ENCODE assay signal across 8 cellular contexts in genomic region chr13:25574437-25575426, GRCh38.
DNase-seq lines count a peak whose midpoint lies in the region; ATAC-seq, FAIRE-seq and TF ChIP-seq lines count a peak whose summit lies in the region.

No MANE protein-coding gene starts in this region.

- H3K9me3 ChIP-seq in IMR-90 (ENCODE audit: control insufficient read depth, insufficient read depth, low read length): no peaks in the 10 kb centered on the region
- no peaks in the 10 kb centered on the region for H3K9me3 ChIP-seq in endothelial cell of umbilical vein (replicated peaks; ENCODE audit: control insufficient read depth, insufficient read depth, low read length)

- H3K9me1 ChIP-seq in IMR-90 (ENCODE audit: insufficient read depth, low read length) (no peaks in the 10 kb centered on the region), endothelial cell of umbilical vein (replicated peaks; ENCODE audit: control insufficient read depth, extremely low read depth, insufficient read depth, low read length) (no peaks in the 10 kb centered on the region)

- H3K27ac ChIP-seq in IMR-90 (ENCODE audit: insufficient read depth, low read length) (no peak overlapping the region), endothelial cell of umbilical vein (ENCODE audit: insufficient read depth, low read depth, low read length) (no peak overlapping the region)

- FAIRE-seq in endothelial cell of umbilical vein (lab: Jason Lieb, UNC): peak; percentile 90

- peaks cover 4% of the 10 kb centered on the region for H3K4me1 Mint-ChIP-seq in activated CD8-positive, alpha-beta memory T cell treated with anti-CD3 and anti-CD28 coated beads, Interleukin-2, amount 10 ng/mL, durations not matched to agents 7 days and 5 days

- no peak overlapping the region for H3K18ac ChIP-seq in IMR-90 (ENCODE audit: low read depth, low read length)

- TF ChIP-seq CTCF in IMR-90 (conservative IDR thresholded peaks at IDR 0.05; ENCODE audit: low read depth, low read length) (peak; percentile 79), endothelial cell of umbilical vein (IDR thresholded peaks at IDR 0.05; ENCODE audit: extremely low read depth in 1 of 2, insufficient read depth in 1 of 2, low read depth in 1 of 2, low read length in 2 of 2) (peak; percentile 72 to 78)

- intact Hi-C loops in IMR-90 (cut with micrococcal nuclease): loop anchor here (1.0 kb wide), 2 partner anchors 488 to 498 kb away; no protein-coding TSS in a partner anchor
- intact Hi-C loops in endothelial cell of umbilical vein (cut with micrococcal nuclease): loop anchor here (1.0 to 10.0 kb wide), 4 partner anchors 250 to 1120 kb away; no protein-coding TSS in a partner anchor

- peak; percentile 65 for ATAC-seq in GM18909 (IDR thresholded peaks at IDR 0.05; ENCODE audit: poor library complexity, unreplicated experiment)
- ATAC-seq in IMR-90 (ENCODE audit: low read depth): peak; percentile 96
- ATAC-seq in activated CD8-positive, alpha-beta memory T cell treated with anti-CD3 and anti-CD28 coated beads, Interleukin-2, amount 10 ng/mL, durations not matched to agents 7 days and 5 days: peak; percentile 76

- no peak overlapping the region for H2BK120ac ChIP-seq in IMR-90 (ENCODE audit: low read depth, low read length)

- no peak overlapping the region for H4K8ac ChIP-seq in IMR-90 (ENCODE audit: low read depth in 2 of 2, low read length in 2 of 2)

- H3K79me1 ChIP-seq in IMR-90 (ENCODE audit: low read depth in 1 of 2, low read length in 2 of 2): no peaks in the 10 kb centered on the region

- no peak overlapping the region for H3K56ac ChIP-seq in IMR-90 (ENCODE audit: extremely low read depth, insufficient read depth, low read length)

- H2AFZ ChIP-seq in IMR-90 (replicated peaks; ENCODE audit: low read length, poor library complexity): no peak overlapping the region
- H2AFZ ChIP-seq in endothelial cell of umbilical vein (ENCODE audit: low read depth, low read length): no peak overlapping the region

- H3K4me1 ChIP-seq in IMR-90 (ENCODE audit: control insufficient read depth, insufficient read depth, low read length): no peaks in the 10 kb centered on the region
- H3K4me1 ChIP-seq in endothelial cell of umbilical vein (ENCODE audit: control insufficient read depth, extremely low read depth, insufficient read depth, low read length): no peaks in the 10 kb centered on the region

- H3K27ac Mint-ChIP-seq in activated CD8-positive, alpha-beta memory T cell treated with anti-CD3 and anti-CD28 coated beads, Interleukin-2, amount 10 ng/mL, durations not matched to agents 7 days and 5 days: no peak overlapping the region

- no peaks in the 10 kb centered on the region for H3K36me3 Mint-ChIP-seq in activated CD8-positive, alpha-beta memory T cell treated with anti-CD3 and anti-CD28 coated beads, Interleukin-2, amount 10 ng/mL, durations not matched to agents 7 days and 5 days

- H4K20me1 ChIP-seq in IMR-90 (ENCODE audit: insufficient read depth, low read length): no peaks in the 10 kb centered on the region
- H4K20me1 ChIP-seq in endothelial cell of umbilical vein (replicated peaks; ENCODE audit: control insufficient read depth, extremely low read depth, insufficient read depth, low read length): no peaks in the 10 kb centered on the region

- POLR2A ChIA-PET in IMR-90 (lab: Charles Lee; ENCODE audit: unreplicated experiment) (no interaction called here), endothelial cell of umbilical vein (lab: Charles Lee) (no interaction called here)

- no peak overlapping the region for H3K4me3 Mint-ChIP-seq in activated CD8-positive, alpha-beta memory T cell treated with anti-CD3 and anti-CD28 coated beads, Interleukin-2, amount 10 ng/mL, durations not matched to agents 7 days and 5 days

- H4K91ac ChIP-seq in IMR-90 (ENCODE audit: insufficient read depth, low read depth, low read length): no peak overlapping the region

- H4K5ac ChIP-seq in IMR-90 (ENCODE audit: low read depth, low read length): no peak overlapping the region

- no peaks in the 10 kb centered on the region for H3K9me3 Mint-ChIP-seq in activated CD8-positive, alpha-beta memory T cell treated with anti-CD3 and anti-CD28 coated beads, Interleukin-2, amount 10 ng/mL, durations not matched to agents 7 days and 5 days (ENCODE audit: low read depth)

- H3K14ac ChIP-seq in IMR-90 (replicated peaks; ENCODE audit: low read depth, low read length): no peak overlapping the region

- no peak overlapping the region for H3K4ac ChIP-seq in IMR-90 (ENCODE audit: low read depth, low read length)

- no peak overlapping the region for H2AK9ac ChIP-seq in IMR-90 (replicated peaks; ENCODE audit: low read depth, low read length, poor library complexity)

- in situ Hi-C loops in IMR-90 (cut with MboI; ENCODE audit: low sequenced_read_pairs): loop anchor here (5.0 kb wide), 1 partner anchor 508 kb away; no protein-coding TSS in a partner anchor

- H3K23ac ChIP-seq in IMR-90 (ENCODE audit: low read depth, low read length): no peak overlapping the region

- no peak overlapping the region for H2AK5ac ChIP-seq in IMR-90 (ENCODE audit: low read depth, low read length)

- H3K36me3 ChIP-seq in IMR-90 (ENCODE audit: control insufficient read depth, insufficient read depth, low read length) (no peaks in the 10 kb centered on the region), endothelial cell of umbilical vein (ENCODE audit: control insufficient read depth in 2 of 2, extremely low read depth in 1 of 2, insufficient read depth in 2 of 2, low read length in 2 of 2) (no peaks in the 10 kb centered on the region)

- TF ChIP-seq POLR2A in IMR-90 (IDR thresholded peaks at IDR 0.05; ENCODE audit: low read depth, low read length): no peak
- no peak for TF ChIP-seq POLR2A in endothelial cell of umbilical vein (IDR thresholded peaks at IDR 0.05; ENCODE audit: low read depth, low read length)

- dilution Hi-C loops in IMR-90 (cut with HindIII; ENCODE audit: low sequenced_read_pairs, unreplicated experiment): no loop called here
- dilution Hi-C loops in endothelial cell of umbilical vein (cut with MboI; ENCODE audit: extremely low pct_ligation_motif_present, low sequenced_read_pairs): no loop called here

- peaks cover 38% of the 10 kb centered on the region for H3K27me3 Mint-ChIP-seq in activated CD8-positive, alpha-beta memory T cell treated with anti-CD3 and anti-CD28 coated beads, Interleukin-2, amount 10 ng/mL, durations not matched to agents 7 days and 5 days

- H3K9ac ChIP-seq in IMR-90 (ENCODE audit: low read depth, low read length) (no peak overlapping the region), endothelial cell of umbilical vein (replicated peaks; ENCODE audit: extremely low read depth, insufficient read depth, low read length) (no peak overlapping the region)

- H3K27me3 ChIP-seq in IMR-90 (ENCODE audit: control insufficient read depth, insufficient read depth, low read length): no peaks in the 10 kb centered on the region
- peaks cover 2% of the 10 kb centered on the region in 2 experiments for H3K27me3 ChIP-seq in endothelial cell of umbilical vein (ENCODE audit: control insufficient read depth in 2 of 2, insufficient read depth in 2 of 2, low read length in 2 of 2)

- H3K4me2 ChIP-seq in IMR-90 (ENCODE audit: low read depth, low read length) (no peak overlapping the region), endothelial cell of umbilical vein (ENCODE audit: insufficient read depth, low read length) (no peak overlapping the region)

- CTCF ChIA-PET in IMR-90 (lab: Yijun Ruan, JAX) (interaction anchor here (0.6 to 1.6 kb wide), 12 partner anchors 8 to 496 kb away, joined by 3 to 10 read pairs (median 3); no protein-coding TSS in a partner anchor), endothelial cell of umbilical vein (lab: Charles Lee) (interaction anchor here (0.5 to 2.2 kb wide), 25 partner anchors 9 to 1124 kb away, joined by 3 to 68 read pairs (median 4); partner anchors contain the start of gene SHISA2)
- CTCF ChIA-PET in activated CD8-positive, alpha-beta memory T cell treated with anti-CD3 and anti-CD28 coated beads, Interleukin-2, amount 10 ng/mL, durations not matched to agents 7 days and 5 days (lab: Charles Lee): interaction anchor here (0.7 to 1.6 kb wide), 4 partner anchors 490 to 610 kb away, joined by 3 to 7 read pairs (median 5); no protein-coding TSS in a partner anchor

- peak; percentile 83 for TF ChIP-seq RAD21 in IMR-90 (IDR thresholded peaks at IDR 0.05; ENCODE audit: low read length)

- DNase-seq in AG08395 (ENCODE audit: low spot score) (peak; percentile 72), IMR-90 (peak; percentile 78), NOMO-1 treated with dmso at 0.1 percent for 144 hours (lab: John Stamatoyannopoulos, UW; ENCODE audit: unreplicated experiment) (peak; percentile 70), endothelial cell of umbilical vein (ENCODE audit: low read depth, low spot score) (peak; percentile 80), mucosa of gallbladder (ENCODE audit: low spot score) (peak; percentile 84)
- DNase-seq in activated CD8-positive, alpha-beta memory T cell treated with anti-CD3 and anti-CD28 coated beads, Interleukin-2, amount 10 ng/mL, durations not matched to agents 7 days and 5 days: peak; percentile 81
- peak; percentile 38 for DNase-seq in stimulated activated CD8-positive, alpha-beta memory T cell treated with anti-CD3 and anti-CD28 coated beads, Interleukin-7, amount 100 ng/mL, for 24 hours (ENCODE audit: low read depth)

- no peak overlapping the region for H3K4me3 ChIP-seq in IMR-90 (ENCODE audit: insufficient read depth, low read depth, low read length)
- no peak overlapping the region for H3K4me3 ChIP-seq in endothelial cell of umbilical vein (replicated peaks in 1 of 3; ENCODE audit: insufficient read depth in 1 of 3, low read depth in 1 of 3, low read length in 3 of 3)

- H2BK15ac ChIP-seq in IMR-90 (ENCODE audit: low read depth, low read length): no peak overlapping the region

- 0% methylated on average over 1 of the region's 8 CpGs; no CpG with 5 or more reads in 1 of the 2 experiments for WGBS in IMR-90 (ENCODE audit: extremely low coverage in 2 of 2, insufficient read length in 1 of 2), 2 experiments

- BruUV-seq in IMR-90 (replicated peaks; lab: Mats Ljungman, UMichigan) (no TSS peak), endothelial cell of umbilical vein (replicated peaks; lab: Mats Ljungman, UMichigan) (no TSS peak)

- H2BK5ac ChIP-seq in IMR-90 (ENCODE audit: low read depth, low read length, poor library complexity, severe bottlenecking): no peak overlapping the region

- H3K79me2 ChIP-seq in endothelial cell of umbilical vein (ENCODE audit: control insufficient read depth, insufficient read depth, low read length): no peaks in the 10 kb centered on the region

- H2BK20ac ChIP-seq in IMR-90 (ENCODE audit: low read depth, low read length): no peak overlapping the region

TF ChIP-seq in endothelial cell of umbilical vein, 7 proteins besides CTCF, POLR2A, EP300 and RAD21 (continues in another document):
- TF ChIP-seq FOS (IDR thresholded peaks at IDR 0.05; ENCODE audit: borderline replicate concordance, insufficient read depth, low read length) (no peak), GATA2 (IDR thresholded peaks at IDR 0.05; ENCODE audit: insufficient read depth, insufficient read length, low read depth, low read length) (no peak), MYC (IDR thresholded peaks at IDR 0.05; ENCODE audit: low read depth, low read length) (no peak), EZH2 (IDR thresholded peaks at IDR 0.05; ENCODE audit: borderline replicate concordance, low read depth, low read length, severe bottlenecking) (no peak)
